ENCODE assay signal across 25 cellular contexts in the genomic region with DNA sequence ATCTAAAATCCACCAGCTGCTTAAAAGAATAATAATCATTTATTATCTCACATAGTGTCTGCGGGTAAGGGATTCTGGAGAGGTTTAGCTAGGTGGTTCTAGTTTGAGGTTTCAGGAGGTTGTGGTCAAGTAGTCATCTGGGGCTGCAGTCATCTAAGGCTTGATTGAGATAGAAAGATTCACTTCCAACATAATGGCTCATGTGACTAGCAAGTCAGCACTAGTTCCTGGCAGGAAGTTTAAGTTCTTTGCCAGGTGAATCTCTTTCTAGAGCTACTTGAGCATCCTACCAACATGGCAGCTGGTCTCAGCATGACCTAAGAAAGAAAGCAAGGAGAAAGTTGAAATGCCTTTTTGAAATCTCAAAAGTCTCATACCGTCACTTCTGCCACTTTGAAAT.
A peak's percentile ranks its signal among the peaks of the same experiment; 100 is the strongest.
DNase-seq lines count a peak whose midpoint lies in the region; ATAC-seq, FAIRE-seq and TF ChIP-seq lines count a peak whose summit lies in the region.
"Had no signal": no experiment of that assay in that cellular context is flagged by ENCODE, and none has a peak within 500 bp of the region (broad histone marks: within the 10 kb centered on the region; RNA-seq: fewer than 3 reads in every experiment).

No MANE protein-coding gene starts in this region.

- no peaks in the 10 kb centered on the region for H3K36me3 ChIP-seq in tibial artery
- H3K36me3 ChIP-seq: BE2C had no signal

- FAIRE-seq in GM19239 (lab: Jason Lieb, UNC) = peak; percentile 54
- FAIRE-seq in RCC 7860 (lab: Jason Lieb, UNC) = peak; percentile 48
- FAIRE-seq: H1, HepG2, K562 had no signal

- intact Hi-C loops in tibial artery (cut with DNase I; ENCODE audit: low total_unique reads) = no loop called here

- peaks cover 0 to 54% (median 16%) of the 10 kb centered on the region in 4 donors for H3K4me1 ChIP-seq in tibial artery
- H3K4me1 ChIP-seq: BE2C had no signal

- ATAC-seq in HG03108 (IDR thresholded peaks at IDR 0.05; ENCODE audit: unreplicated experiment) (no peak), HG02970 (IDR thresholded peaks at IDR 0.05; ENCODE audit: low FRiP score, unreplicated experiment) (no peak)
- ATAC-seq: HCT116, K562, Panc1 had no signal

- H3K27me3 ChIP-seq in tibial artery = no peaks in the 10 kb centered on the region
- H3K27me3 ChIP-seq: BE2C had no signal

- no peak for DNase-seq in GM19239 (ENCODE audit: insufficient read length, low spot score)
- DNase-seq in RCC 7860 (ENCODE audit: low spot score) = peak; percentile 32
- peak; percentile 20 for DNase-seq in glomerular visceral epithelial cell (ENCODE audit: extremely low spot score)
- DNase-seq in tibial artery = no peak
- no peak for DNase-seq in erythroblast (lab: John Stamatoyannopoulos, UW)
- DNase-seq: ACHN, BE2C, DMS153, Kasumi-1, MV-4-11, NCI-H1105, NCI-H1436 treated with DMSO at 0.1 percent for 48 hours, NCI-H187 treated with DMSO at 0.1 percent for 48 hours, NCI-H2171 treated with DMSO at 0.1 percent for 48 hours, NCI-H446 treated with DMSO at 0.1 percent for 48 hours, NCI-H526, SHP77 treated with DMSO at 0.1 percent for 48 hours, T-helper 1 cell had no signal

- TF ChIP-seq CTCF in tibial artery (IDR thresholded peaks at IDR 0.05) = no peak

- H3K9me3 ChIP-seq in tibial artery = no peaks in the 10 kb centered on the region
- H3K9me3 ChIP-seq: BE2C had no signal

- no peak overlapping the region for H3K4me3 ChIP-seq in tibial artery
- H3K4me3 ChIP-seq: K562 had no signal

- TF ChIP-seq POLR2A in erythroblast (IDR thresholded peaks at IDR 0.05; ENCODE audit: low read length) = no peak

- H3K27ac ChIP-seq in tibial artery = peak overlapping the region; percentile 32 to 55

Comparison
In these comparisons a context has a peak if more than half of its experiments do, and no peak if none do; other contexts are left out.
1. DNase-seq: peak in RCC 7860 (single experiment) and glomerular visceral epithelial cell (single experiment); none in GM19239 (single experiment), tibial artery (0 of 2) and erythroblast (0 of 2).